Comparison of ENCODE assay signal across 20 cellular contexts in genomic region chr7:44187636-44188416, GRCh38. TPM values are rescaled to one million over a fixed set of nuclear protein-coding genes. Genes with fewer than 3 reads are reported as not detected.
DNase-seq lines count a peak whose midpoint lies in the region; ATAC-seq and TF ChIP-seq lines count a peak whose summit lies in the region.
"Had no signal": no experiment of that assay in that cellular context is flagged by ENCODE, and none has a peak within 500 bp of the region (broad histone marks: within the 10 kb centered on the region; RNA-seq: fewer than 3 reads in every experiment).

No MANE protein-coding gene starts in this region.

- H2BK12ac ChIP-seq in neuronal stem cell (ENCODE audit: low read length) = no peak overlapping the region

- H3K4me3 ChIP-seq in endodermal cell (ENCODE audit: low read length) (no peak overlapping the region), neuronal stem cell (ENCODE audit: low read length in 2 of 2) (no peak overlapping the region)
- H3K4me3 ChIP-seq: GM23338 had no signal

- H2AFZ ChIP-seq in neuronal stem cell (ENCODE audit: low read length) = peak overlapping the region; percentile 56
- H2AFZ ChIP-seq: GM23338 had no signal

- H3K9me3 Mint-ChIP-seq in endodermal cell (peaks cover 5% of the 10 kb centered on the region), progenitor cell of endocrine pancreas (ENCODE audit: low read depth) (no peaks in the 10 kb centered on the region)

- no peak overlapping the region for H4K8ac ChIP-seq in neuronal stem cell (ENCODE audit: low read depth, low read length)

- H3K27me3 ChIP-seq in endodermal cell (ENCODE audit: control insufficient read depth, insufficient read depth, low read length, poor library complexity, severe bottlenecking) (no peaks in the 10 kb centered on the region), neuronal stem cell (ENCODE audit: control insufficient read depth in 3 of 3, insufficient read depth in 3 of 3, low read depth in 1 of 3, low read length in 3 of 3) (peaks cover 0 to 31% (median 0%) of the 10 kb centered on the region in 3 experiments)

- H3K27ac Mint-ChIP-seq in endodermal cell (no peak overlapping the region), progenitor cell of endocrine pancreas (no peak overlapping the region)
- H3K27ac Mint-ChIP-seq: GM23338 had no signal

- H2BK15ac ChIP-seq in neuronal stem cell (ENCODE audit: low read length) = peak overlapping the region; percentile 12

- H2AK5ac ChIP-seq in neuronal stem cell (ENCODE audit: low read depth, low read length) = peak overlapping the region; percentile 66

- H3K9ac ChIP-seq in endodermal cell (ENCODE audit: extremely low read depth, low read length, poor library complexity, severe bottlenecking) = no peak overlapping the region
- no peak overlapping the region for H3K9ac ChIP-seq in neuronal stem cell (ENCODE audit: low read depth, low read length, poor library complexity)

- H2BK5ac ChIP-seq in neuronal stem cell (ENCODE audit: low read length) = no peak overlapping the region

- H3K27me3 Mint-ChIP-seq in endodermal cell (ENCODE audit: insufficient read depth) (peaks cover 7% of the 10 kb centered on the region), progenitor cell of endocrine pancreas (peaks cover 6% of the 10 kb centered on the region)

- H3K4me3 Mint-ChIP-seq in endodermal cell (no peak overlapping the region), progenitor cell of endocrine pancreas (ENCODE audit: low read depth) (no peak overlapping the region)
- H3K4me3 Mint-ChIP-seq: CD4-positive, CD25-positive, alpha-beta regulatory T cell; GM23338 had no signal

- H3K79me1 ChIP-seq in neuronal stem cell (ENCODE audit: low read depth, low read length) = no peaks in the 10 kb centered on the region

- H3K4ac ChIP-seq in neuronal stem cell (ENCODE audit: low read length) = no peak overlapping the region

- 91 to 97% methylated on average over 5 to 9 of the region's 9 CpGs for WGBS in endodermal cell (ENCODE audit: insufficient coverage in 1 of 2, insufficient read length in 1 of 2), 2 experiments
- no CpG with 5 or more reads among the region's 9 CpGs for WGBS in neuronal stem cell (ENCODE audit: extremely low coverage in 2 of 2, insufficient read length in 2 of 2, insufficient replicate concordance in 1 of 2), 2 donors

- ATAC-seq in GM19328 (IDR thresholded peaks at IDR 0.05; ENCODE audit: unreplicated experiment) = no peak
- ATAC-seq: GM23338 had no signal

- no peak overlapping the region for H3K23ac ChIP-seq in neuronal stem cell (ENCODE audit: low read depth, low read length, poor library complexity)

- no peak overlapping the region for H3K14ac ChIP-seq in neuronal stem cell (ENCODE audit: low read length)

- DNase-seq in Ammon's horn (ENCODE audit: low spot score) (peak; percentile 37), RPMI7951 (ENCODE audit: low read depth) (peak; percentile 47), endodermal cell (peak; percentile 44), neuronal stem cell (ENCODE audit: low spot score) (no peak), progenitor cell of endocrine pancreas (ENCODE audit: low spot score, unreplicated experiment) (no peak), NCI-H128 (lab: John Stamatoyannopoulos, UW; ENCODE audit: unreplicated experiment) (no peak)
- no peak for DNase-seq in stimulated activated CD8-positive, alpha-beta memory T cell treated with anti-CD3 and anti-CD28 coated beads, Interleukin-4, amount 100 ng/mL, for 48 hours
- DNase-seq: AML-193; Calu3; CD4-positive, CD25-positive, alpha-beta regulatory T cell; DMS79; KG1; NCI-H1092; NCI-H187 treated with DMSO at 0.1 percent for 48 hours; NCI-H446 treated with DMSO at 0.1 percent for 48 hours; NCI-H82 had no signal

- peaks cover 2% of the 10 kb centered on the region for H3K4me1 ChIP-seq in endodermal cell (ENCODE audit: control insufficient read depth, insufficient read depth, low read length)
- peaks cover 3 to 13% of the 10 kb centered on the region in 2 donors for H3K4me1 ChIP-seq in neuronal stem cell (ENCODE audit: control insufficient read depth in 2 of 2, insufficient read depth in 1 of 2, low read depth in 1 of 2, low read length in 2 of 2)

- no peak overlapping the region for H3K18ac ChIP-seq in neuronal stem cell (ENCODE audit: low read length)

- no peak overlapping the region for H4K91ac ChIP-seq in neuronal stem cell (ENCODE audit: low read depth, low read length, poor library complexity)

- H3K4me2 ChIP-seq in neuronal stem cell (ENCODE audit: insufficient read depth, low read length, poor library complexity, severe bottlenecking) = no peak overlapping the region
- H3K4me2 ChIP-seq: GM23338 had no signal

- TF ChIP-seq CTCF in endodermal cell (conservative IDR thresholded peaks at IDR 0.05) = no peak
- no peak for TF ChIP-seq CTCF in progenitor cell of endocrine pancreas (IDR thresholded peaks at IDR 0.05; ENCODE audit: unreplicated experiment)

- H3K9me3 ChIP-seq in endodermal cell (ENCODE audit: control insufficient read depth, low read length) = peaks cover 3% of the 10 kb centered on the region
- H3K9me3 ChIP-seq in neuronal stem cell (replicated peaks in 1 of 2; ENCODE audit: control insufficient read depth in 2 of 2, insufficient read depth in 1 of 2, low read depth in 1 of 2, low read length in 2 of 2) = peaks cover 0 to under 1% of the 10 kb centered on the region in 2 donors

- H3K36me3 Mint-ChIP-seq in endodermal cell (ENCODE audit: low read depth) (no peaks in the 10 kb centered on the region), progenitor cell of endocrine pancreas (ENCODE audit: insufficient read depth) (no peaks in the 10 kb centered on the region)
- H3K36me3 Mint-ChIP-seq: CD4-positive, CD25-positive, alpha-beta regulatory T cell had no signal

- peak overlapping the region; percentile 16 for H2BK120ac ChIP-seq in neuronal stem cell (ENCODE audit: low read depth, low read length)

- H3K36me3 ChIP-seq in endodermal cell (ENCODE audit: control insufficient read depth, insufficient read depth, low read length) = no peaks in the 10 kb centered on the region
- no peaks in the 10 kb centered on the region for H3K36me3 ChIP-seq in neuronal stem cell (replicated peaks in 1 of 2; ENCODE audit: control insufficient read depth in 2 of 2, insufficient read depth in 2 of 2, low read length in 2 of 2)

- peaks cover 10% of the 10 kb centered on the region for H3K4me1 Mint-ChIP-seq in endodermal cell
- no peaks in the 10 kb centered on the region for H3K4me1 Mint-ChIP-seq in progenitor cell of endocrine pancreas (ENCODE audit: low read depth)
- H3K4me1 Mint-ChIP-seq: CD4-positive, CD25-positive, alpha-beta regulatory T cell had no signal

- no peak overlapping the region for H3K27ac ChIP-seq in endodermal cell (ENCODE audit: low read depth, low read length)
- H3K27ac ChIP-seq in neuronal stem cell (replicated peaks; ENCODE audit: low read length) = no peak overlapping the region
- H3K27ac ChIP-seq: HL-60 had no signal

RNA-seq across cellular contexts. Expression of gene GCK, which starts 1.4 kb away (rescaled TPM):
- 2.4 and 2.6 TPM in 2 replicates for total RNA-seq in RPMI7951 (2014; rRNA removed; shearing (Covaris generic))
- total RNA-seq in endodermal cell (under 1 TPM; 0.29 to 0.48 TPM), progenitor cell of endocrine pancreas (4.9 and 5.9 TPM in 2 replicates)
- 5.4 TPM for polyA plus RNA-seq in endodermal cell (2013, experiment 1 of 2)
- 5.5 TPM for polyA plus RNA-seq in endodermal cell (2013, experiment 2 of 2)
- polyA plus RNA-seq in neuronal stem cell (2013, experiment 1 of 2) = 0.60 TPM
- polyA plus RNA-seq in neuronal stem cell (2013, experiment 2 of 2) = 0.46 TPM
- total RNA-seq: Calu3; CD4-positive, CD25-positive, alpha-beta regulatory T cell; M059J had no signal

RNA-seq across cellular contexts. Expression of gene YKT6, which starts 13.0 kb away (rescaled TPM):
- total RNA-seq in RPMI7951 (2014; rRNA removed; shearing (Covaris generic)) = 118 and 143 TPM in 2 replicates
- 100 to 1,000 TPM in 1 of 2 donors, 10 to 100 TPM in 1; 96.2 to 101 TPM for total RNA-seq in endodermal cell
- polyA plus RNA-seq in endodermal cell (2013, experiment 1 of 2) = 93.6 TPM
- 85.7 TPM for polyA plus RNA-seq in endodermal cell (2013, experiment 2 of 2)
- 71.1 TPM for polyA plus RNA-seq in neuronal stem cell (2013, experiment 1 of 2)
- polyA plus RNA-seq in neuronal stem cell (2013, experiment 2 of 2) = 69.2 TPM
- total RNA-seq in progenitor cell of endocrine pancreas = 79.2 and 82.5 TPM in 2 replicates

RNA-seq across cellular contexts. Expression of gene MYL7, which starts 46.7 kb away (rescaled TPM):
- total RNA-seq in RPMI7951 (2014; rRNA removed; shearing (Covaris generic)) = not detected in 2 replicates
- 100 to 1,000 TPM; 115 to 120 TPM for total RNA-seq in endodermal cell
- polyA plus RNA-seq in endodermal cell (2013, experiment 1 of 2) = 102 TPM
- polyA plus RNA-seq in endodermal cell (2013, experiment 2 of 2) = 140 TPM
- polyA plus RNA-seq in neuronal stem cell (2013, experiment 1 of 2) = 0.07 TPM
- polyA plus RNA-seq in neuronal stem cell (2013, experiment 2 of 2) = not detected
- 1.5 and 1.7 TPM in 2 replicates for total RNA-seq in progenitor cell of endocrine pancreas
- total RNA-seq: Calu3; CD4-positive, CD25-positive, alpha-beta regulatory T cell; GM23338; M059J had no signal
- polyA plus RNA-seq: CD4-positive, CD25-positive, alpha-beta regulatory T cell had no signal

Comparison
In these comparisons a context has a peak if more than half of its experiments do, and no peak if none do; other contexts are left out.
1. DNase-seq: peak in Ammon's horn (single experiment), RPMI7951 (single experiment) and endodermal cell (single experiment); none in neuronal stem cell (single experiment), progenitor cell of endocrine pancreas (single experiment), stimulated activated CD8-positive, alpha-beta memory T cell treated with anti-CD3 and anti-CD28 coated beads, Interleukin-4, amount 100 ng/mL, for 48 hours (single experiment) and NCI-H128 (single experiment).
2. RNA of gene MYL7, which starts 46.7 kb away (total RNA-seq): 115 to 120 TPM in endodermal cell; 1.5 to 1.7 TPM in progenitor cell of endocrine pancreas and not detected in RPMI7951; every median in the first group is over 10 times any median in the second.